ENCODE assay signal across 18 cellular contexts in genomic region chr18:39724652-39725051, GRCh38.
"Had no signal": no experiment of that assay in that cellular context is flagged by ENCODE, and none has a peak within 500 bp of the region (broad histone marks: within the 10 kb centered on the region; RNA-seq: fewer than 3 reads in every experiment).

No MANE protein-coding gene starts in this region.

- H3K9ac ChIP-seq: SK-N-SH had no signal

- ATAC-seq: activated T-helper 17 cell treated with anti-CD3 and anti-CD28 coated beads, Interleukin-2, amount 50 U/mL, for 72 hours; natural killer cell treated with Interleukin-12 subunit alpha and Interleukin-12 subunit beta and Interleukin-15 and Interleukin-18, amount 100 ng/mL, for 72 hours had no signal

- H3K4me1 ChIP-seq: right atrium auricular region, suprapubic skin had no signal

- H3K27me3 ChIP-seq: cardiac muscle cell, hepatocyte, right atrium auricular region, suprapubic skin had no signal

- H2AFZ ChIP-seq: hepatocyte had no signal

- H3K36me3 ChIP-seq: cardiac muscle cell, right atrium auricular region, suprapubic skin, WERI-Rb-1 had no signal

- DNase-seq: activated CD4-positive, alpha-beta T cell treated with anti-CD3 and anti-CD28 coated beads, Interleukin-2, amount 50 U/mL, for 48 hours; activated naive CD4-positive, alpha-beta T cell treated with Interleukin-2 at 50 U/mL for 16 hours; anterior cingulate cortex; kidney glomerular epithelial cell; SK-N-SH; small intestine; stimulated activated CD4-positive, alpha-beta T cell treated with anti-CD3 and anti-CD28 coated beads, Interleukin-4, amount 100 ng/mL, for 4 hours; stimulated activated CD8-positive, alpha-beta memory T cell treated with anti-CD3 and anti-CD28 coated beads, Interleukin-4, amount 100 ng/mL, for 48 hours; T-helper 1 cell; trophoblast cell; WERI-Rb-1 had no signal

- H3K79me2 ChIP-seq: hepatocyte had no signal

- H3K9me3 ChIP-seq: right atrium auricular region, SK-N-SH, suprapubic skin had no signal

- H3K4me2 ChIP-seq: hepatocyte, SK-N-SH had no signal

- H3K27ac ChIP-seq: cardiac muscle cell, hepatocyte, right atrium auricular region, suprapubic skin, WERI-Rb-1 had no signal

- FAIRE-seq: colon, small intestine had no signal

- H3K4me3 ChIP-seq: cardiac muscle cell, hepatocyte, right atrium auricular region, suprapubic skin had no signal
